Comparison of ENCODE assay signal across 23 cellular contexts in the genomic region with DNA sequence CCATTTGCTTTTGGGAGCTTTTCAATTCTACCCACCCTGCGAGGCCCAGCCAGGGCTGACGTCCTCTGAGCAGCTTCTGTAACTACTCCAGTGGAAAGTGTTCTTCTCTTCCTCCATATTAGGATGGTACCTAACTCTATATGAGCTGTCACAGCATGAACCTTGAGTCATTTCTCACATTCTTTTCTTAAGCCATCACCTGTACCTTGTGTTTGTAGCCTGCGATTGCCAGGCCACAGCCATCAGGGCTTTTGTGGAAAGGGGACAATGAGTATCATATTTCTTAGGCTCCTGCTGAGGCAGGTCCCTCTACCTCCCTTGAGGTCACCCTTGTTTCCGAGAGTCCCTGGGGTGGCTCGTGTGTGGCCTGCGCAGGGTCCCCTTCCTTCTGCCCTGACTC.
DNase-seq lines count a peak whose midpoint lies in the region; ATAC-seq and TF ChIP-seq lines count a peak whose summit lies in the region.
"Had no signal": no experiment of that assay in that cellular context is flagged by ENCODE, and none has a peak within 500 bp of the region (broad histone marks: within the 10 kb centered on the region; RNA-seq: fewer than 3 reads in every experiment).

No MANE protein-coding gene starts in this region.

- no peak overlapping the region for H3K4me3 Mint-ChIP-seq in endodermal cell
- H3K4me3 Mint-ChIP-seq in activated CD8-positive, alpha-beta memory T cell treated with anti-CD3 and anti-CD28 coated beads, Interleukin-2, amount 10 ng/mL, durations not matched to agents 7 days and 5 days: no peak overlapping the region
- H3K4me3 Mint-ChIP-seq: activated naive CD4-positive, alpha-beta T cell treated with anti-CD3 and anti-CD28 coated beads, Interleukin-2, amount 10 ng/mL, durations not matched to agents 7 days and 5 days; activated T-cell treated with anti-CD3 and anti-CD28 coated beads, Interleukin-2, amount 50 U/mL, for 24 hours; central memory CD8-positive, alpha-beta T cell; T-helper 1 cell treated with Interleukin-12 subunit alpha and Interleukin-12 subunit beta and Interleukin-4 antibody, amounts not matched to agents 30 μg/mL and 1 μg/mL, for 36 hours had no signal

- H3K9ac ChIP-seq in OCI-LY3 (ENCODE audit: low read length): no peak overlapping the region
- no peak overlapping the region for H3K9ac ChIP-seq in endodermal cell (ENCODE audit: extremely low read depth, low read length, poor library complexity, severe bottlenecking)
- H3K9ac ChIP-seq: BLaER1, KMS-11 had no signal

- H3K27ac Mint-ChIP-seq in activated naive CD4-positive, alpha-beta T cell treated with anti-CD3 and anti-CD28 coated beads, Interleukin-2, amount 50 U/mL, for 72 hours: no peak overlapping the region
- no peak overlapping the region for H3K27ac Mint-ChIP-seq in endodermal cell
- no peak overlapping the region for H3K27ac Mint-ChIP-seq in activated CD8-positive, alpha-beta memory T cell treated with anti-CD3 and anti-CD28 coated beads, Interleukin-2, amount 10 ng/mL, durations not matched to agents 7 days and 5 days
- H3K27ac Mint-ChIP-seq: activated naive CD4-positive, alpha-beta T cell treated with anti-CD3 and anti-CD28 coated beads, Interleukin-2, amount 10 ng/mL, durations not matched to agents 7 days and 5 days; activated T-cell treated with anti-CD3 and anti-CD28 coated beads, Interleukin-2, amount 50 U/mL, for 24 hours; T-helper 1 cell treated with Interleukin-12 subunit alpha and Interleukin-12 subunit beta and Interleukin-4 antibody, amounts not matched to agents 30 μg/mL and 1 μg/mL, for 36 hours had no signal

- CTCF ChIA-PET in activated CD8-positive, alpha-beta memory T cell treated with anti-CD3 and anti-CD28 coated beads, Interleukin-2, amount 10 ng/mL, durations not matched to agents 7 days and 5 days (lab: Charles Lee): no interaction called here

- peak; percentile 29 to 73 for ATAC-seq in activated naive CD4-positive, alpha-beta T cell treated with anti-CD3 and anti-CD28 coated beads, Interleukin-2, amount 50 U/mL, for 72 hours
- no peak for ATAC-seq in activated CD4-positive, CD25-positive, alpha-beta regulatory T cell treated with anti-CD3 and anti-CD28 coated beads, Interleukin-2, amount 50 U/mL, for 24 hours
- ATAC-seq in activated CD8-positive, alpha-beta memory T cell treated with anti-CD3 and anti-CD28 coated beads, Interleukin-2, amount 10 ng/mL, durations not matched to agents 7 days and 5 days: no peak

- H3K4me2 ChIP-seq in OCI-LY3 (ENCODE audit: low read length): no peak overlapping the region
- H3K4me2 ChIP-seq: BLaER1, KMS-11 had no signal

- peaks cover 0 to 9% of the 10 kb centered on the region in 2 donors for H3K9me3 Mint-ChIP-seq in activated naive CD4-positive, alpha-beta T cell treated with anti-CD3 and anti-CD28 coated beads, Interleukin-2, amount 50 U/mL, for 72 hours
- H3K9me3 Mint-ChIP-seq in endodermal cell: no peaks in the 10 kb centered on the region
- H3K9me3 Mint-ChIP-seq in activated CD8-positive, alpha-beta memory T cell treated with anti-CD3 and anti-CD28 coated beads, Interleukin-2, amount 10 ng/mL, durations not matched to agents 7 days and 5 days (ENCODE audit: low read depth): no peaks in the 10 kb centered on the region

- H2AFZ ChIP-seq in OCI-LY3 (ENCODE audit: low read depth, low read length): peak overlapping the region; percentile 85; the same call in 1 of the 2 replicates

- no peak overlapping the region for H3K4me3 ChIP-seq in OCI-LY3 (ENCODE audit: low read length)
- H3K4me3 ChIP-seq in endodermal cell (ENCODE audit: low read length): no peak overlapping the region
- no peak overlapping the region for H3K4me3 ChIP-seq in uterus
- H3K4me3 ChIP-seq: BLaER1, Peyer's patch, upper lobe of right lung had no signal

- WGBS in endodermal cell (ENCODE audit: insufficient coverage in 1 of 2, insufficient read length in 1 of 2), 2 experiments: 77 to 94% methylated on average over 2 to 6 of the region's 6 CpGs

- no peak overlapping the region for H3K27ac ChIP-seq in OCI-LY3 (ENCODE audit: low read length)
- H3K27ac ChIP-seq in endodermal cell (ENCODE audit: low read depth, low read length): no peak overlapping the region
- H3K27ac ChIP-seq in uterus: peak overlapping the region; percentile 25 to 55
- H3K27ac ChIP-seq: BLaER1, KMS-11, Peyer's patch, upper lobe of right lung had no signal

- H3K79me2 ChIP-seq in OCI-LY3 (ENCODE audit: low read length): no peaks in the 10 kb centered on the region

- peaks cover 7% of the 10 kb centered on the region; the same call in 1 of the 2 replicates for H3K4me1 ChIP-seq in OCI-LY3 (ENCODE audit: low read length)
- H3K4me1 ChIP-seq in endodermal cell (ENCODE audit: control insufficient read depth, insufficient read depth, low read length): no peaks in the 10 kb centered on the region
- H3K4me1 ChIP-seq in uterus: no peaks in the 10 kb centered on the region
- H3K4me1 ChIP-seq: Peyer's patch had no signal

- no peak for DNase-seq in activated naive CD4-positive, alpha-beta T cell treated with anti-CD3 and anti-CD28 coated beads, Interleukin-2, amount 50 U/mL, for 72 hours (ENCODE audit: low spot score in 2 of 2)
- DNase-seq in activated naive CD4-positive, alpha-beta T cell (lab: John Stamatoyannopoulos, UW): no peak
- DNase-seq in endodermal cell: peak; percentile 47
- no peak for DNase-seq in uterus
- no peak for DNase-seq in nucleus accumbens (lab: John Stamatoyannopoulos, UW)
- no peak for DNase-seq in activated CD8-positive, alpha-beta memory T cell treated with anti-CD3 and anti-CD28 coated beads, Interleukin-2, amount 10 ng/mL, durations not matched to agents 7 days and 5 days
- DNase-seq: ACHN; activated CD4-positive, alpha-beta T cell treated with anti-CD3 and anti-CD28 coated beads for 1 hour; activated naive CD4-positive, alpha-beta T cell treated with anti-CD3 and anti-CD28 coated beads, Interleukin-2, amount 10 ng/mL, durations not matched to agents 7 days and 5 days; activated T-cell treated with anti-CD3 and anti-CD28 coated beads, Interleukin-2, amount 50 U/mL, for 24 hours; DMS79; GF-D8; head of caudate nucleus; NCI-H187 treated with DMSO at 0.1 percent for 48 hours; occipital lobe; Peyer's patch; upper lobe of right lung had no signal

- peaks cover 17% of the 10 kb centered on the region for H3K4me1 Mint-ChIP-seq in endodermal cell
- H3K4me1 Mint-ChIP-seq in activated CD8-positive, alpha-beta memory T cell treated with anti-CD3 and anti-CD28 coated beads, Interleukin-2, amount 10 ng/mL, durations not matched to agents 7 days and 5 days: peaks cover 29% of the 10 kb centered on the region
- H3K4me1 Mint-ChIP-seq: central memory CD8-positive, alpha-beta T cell had no signal

- no peaks in the 10 kb centered on the region for H4K20me1 ChIP-seq in OCI-LY3 (ENCODE audit: insufficient read depth, low read length)
- H4K20me1 ChIP-seq: BLaER1 had no signal

- TF ChIP-seq POLR2A in uterus (IDR thresholded peaks at IDR 0.05): no peak

- intact Hi-C loops in uterus (cut with DNase I; ENCODE audit: low total_unique reads): no loop called here

- peaks cover 0 to 7% of the 10 kb centered on the region in 2 donors for H3K36me3 Mint-ChIP-seq in activated naive CD4-positive, alpha-beta T cell treated with anti-CD3 and anti-CD28 coated beads, Interleukin-2, amount 50 U/mL, for 72 hours
- H3K36me3 Mint-ChIP-seq in endodermal cell (ENCODE audit: low read depth): no peaks in the 10 kb centered on the region
- H3K36me3 Mint-ChIP-seq in activated CD8-positive, alpha-beta memory T cell treated with anti-CD3 and anti-CD28 coated beads, Interleukin-2, amount 10 ng/mL, durations not matched to agents 7 days and 5 days: no peaks in the 10 kb centered on the region

- no peaks in the 10 kb centered on the region for H3K36me3 ChIP-seq in OCI-LY3 (replicated peaks; ENCODE audit: low read depth, low read length)
- no peaks in the 10 kb centered on the region for H3K36me3 ChIP-seq in endodermal cell (ENCODE audit: control insufficient read depth, insufficient read depth, low read length)
- H3K36me3 ChIP-seq in uterus: no peaks in the 10 kb centered on the region
- H3K36me3 ChIP-seq: BLaER1, Peyer's patch, upper lobe of right lung had no signal

- TF ChIP-seq CTCF in OCI-LY3 (IDR thresholded peaks at IDR 0.05; ENCODE audit: low read depth, low read length) (no peak), endodermal cell (conservative IDR thresholded peaks at IDR 0.05) (no peak), uterus (IDR thresholded peaks at IDR 0.05) (no peak)

- H3K9me3 ChIP-seq in OCI-LY3 (ENCODE audit: insufficient read depth, low read length) (no peaks in the 10 kb centered on the region), endodermal cell (ENCODE audit: control insufficient read depth, low read length) (no peaks in the 10 kb centered on the region), uterus (no peaks in the 10 kb centered on the region)
- H3K9me3 ChIP-seq: Peyer's patch, upper lobe of right lung had no signal

- peaks cover 17% of the 10 kb centered on the region for H3K27me3 Mint-ChIP-seq in endodermal cell (ENCODE audit: insufficient read depth)
- H3K27me3 Mint-ChIP-seq in activated CD8-positive, alpha-beta memory T cell treated with anti-CD3 and anti-CD28 coated beads, Interleukin-2, amount 10 ng/mL, durations not matched to agents 7 days and 5 days: peaks cover 5% of the 10 kb centered on the region
- H3K27me3 Mint-ChIP-seq: central memory CD8-positive, alpha-beta T cell had no signal

- no peaks in the 10 kb centered on the region for H3K27me3 ChIP-seq in OCI-LY3 (ENCODE audit: low read depth, low read length)
- no peaks in the 10 kb centered on the region for H3K27me3 ChIP-seq in endodermal cell (ENCODE audit: control insufficient read depth, insufficient read depth, low read length, poor library complexity, severe bottlenecking)
- no peaks in the 10 kb centered on the region for H3K27me3 ChIP-seq in uterus
- H3K27me3 ChIP-seq: BLaER1, Peyer's patch, upper lobe of right lung had no signal

Comparison
In these comparisons a context has a peak if more than half of its experiments do, and no peak if none do; other contexts are left out.
1. ATAC-seq: peak in activated naive CD4-positive, alpha-beta T cell treated with anti-CD3 and anti-CD28 coated beads, Interleukin-2, amount 50 U/mL, for 72 hours (2 of 2); none in activated CD4-positive, CD25-positive, alpha-beta regulatory T cell treated with anti-CD3 and anti-CD28 coated beads, Interleukin-2, amount 50 U/mL, for 24 hours (0 of 2) and activated CD8-positive, alpha-beta memory T cell treated with anti-CD3 and anti-CD28 coated beads, Interleukin-2, amount 10 ng/mL, durations not matched to agents 7 days and 5 days (single experiment).
2. H3K27ac ChIP-seq: peak in uterus (2 of 2); none in OCI-LY3 (single experiment) and endodermal cell (single experiment).